18 cellular contexts compared by ENCODE assay signal in the genomic region with DNA sequence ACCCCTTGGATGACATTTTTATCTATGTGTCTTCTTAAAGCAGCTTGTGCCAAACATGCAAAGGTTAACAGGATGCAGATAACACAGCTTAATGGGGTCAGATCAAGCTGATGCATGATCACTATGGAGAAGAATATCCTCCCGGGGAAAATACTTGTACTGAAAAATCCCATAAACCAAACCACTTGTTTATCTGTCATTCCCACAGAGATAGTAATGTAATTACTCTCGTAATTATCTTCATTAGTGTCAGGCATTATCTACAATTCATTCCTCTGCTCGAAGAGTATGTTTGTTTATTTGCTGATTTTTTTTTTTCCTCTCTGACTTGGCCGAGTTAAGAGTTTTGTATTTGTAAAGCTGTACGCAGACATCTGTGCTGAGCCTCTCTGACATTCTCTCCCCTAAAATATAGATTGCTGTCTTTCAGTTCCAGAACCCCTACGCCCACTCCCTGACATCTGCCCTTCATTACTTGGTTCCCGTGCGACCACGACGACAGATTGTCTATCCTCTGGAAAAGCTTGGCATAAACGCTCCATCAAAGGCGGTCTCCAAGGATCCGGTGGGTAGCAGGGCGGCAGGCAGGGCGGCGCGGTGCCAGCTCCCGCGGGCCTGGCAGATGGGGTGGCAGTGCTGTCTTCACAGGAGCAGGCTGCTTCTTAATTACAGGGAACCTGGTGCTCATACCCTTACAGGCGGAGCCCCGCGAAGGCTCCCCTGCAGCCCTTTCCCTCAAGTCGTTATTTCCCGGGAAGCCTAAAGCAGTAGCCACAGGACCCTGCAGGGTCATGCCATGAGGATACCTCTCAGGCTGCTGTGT.
A peak's percentile ranks its signal among the peaks of the same experiment; 100 is the strongest.
DNase-seq lines count a peak whose midpoint lies in the region; ATAC-seq and TF ChIP-seq lines count a peak whose summit lies in the region.
"Had no signal": no experiment of that assay in that cellular context is flagged by ENCODE, and none has a peak within 500 bp of the region (broad histone marks: within the 10 kb centered on the region; RNA-seq: fewer than 3 reads in every experiment).

No MANE protein-coding gene starts in this region.

- no peak overlapping the region for H3K27ac ChIP-seq in H9 (ENCODE audit: insufficient read length, low read depth, low read length)
- no peak overlapping the region for H3K27ac ChIP-seq in mesendoderm (ENCODE audit: low read depth, low read length)
- H3K27ac ChIP-seq: body of pancreas, pancreas, tibial artery had no signal

- no peak overlapping the region for H3K4me3 Mint-ChIP-seq in H9
- no peak overlapping the region for H3K4me3 Mint-ChIP-seq in activated naive CD4-positive, alpha-beta T cell treated with anti-CD3 and anti-CD28 coated beads, Interleukin-2, amount 10 ng/mL, durations not matched to agents 7 days and 5 days
- H3K4me3 Mint-ChIP-seq: activated B cell treated with CpG ODN at 0.5 μM for 24 hours had no signal

- H3K27ac Mint-ChIP-seq in H9, result no peak overlapping the region
- no peak overlapping the region for H3K27ac Mint-ChIP-seq in activated naive CD4-positive, alpha-beta T cell treated with anti-CD3 and anti-CD28 coated beads, Interleukin-2, amount 10 ng/mL, durations not matched to agents 7 days and 5 days
- H3K27ac Mint-ChIP-seq: activated B cell treated with CpG ODN at 0.5 μM for 24 hours had no signal

- H2AK5ac ChIP-seq in H9 (ENCODE audit: insufficient read length, low read length) (no peak overlapping the region), mesendoderm (ENCODE audit: low read length) (no peak overlapping the region)

- no peaks in the 10 kb centered on the region; the same call in 1 of the 2 replicates for H3K4me1 ChIP-seq in H9 (ENCODE audit: insufficient read depth, low read length)
- no peaks in the 10 kb centered on the region for H3K4me1 ChIP-seq in mesendoderm (ENCODE audit: control insufficient read depth, low read depth, low read length)
- H3K4me1 ChIP-seq: body of pancreas, pancreas, tibial artery had no signal

- H3K79me1 ChIP-seq in H9 (ENCODE audit: insufficient read depth, low read depth, low read length, poor library complexity, severe bottlenecking) (no peaks in the 10 kb centered on the region), mesendoderm (ENCODE audit: low read length) (no peaks in the 10 kb centered on the region)

- no peaks in the 10 kb centered on the region for H3K27me3 Mint-ChIP-seq in H9 (ENCODE audit: low read depth)
- H3K27me3 Mint-ChIP-seq in activated naive CD4-positive, alpha-beta T cell treated with anti-CD3 and anti-CD28 coated beads, Interleukin-2, amount 10 ng/mL, durations not matched to agents 7 days and 5 days, result no peaks in the 10 kb centered on the region
- H3K27me3 Mint-ChIP-seq: activated B cell treated with CpG ODN at 0.5 μM for 24 hours had no signal

- H3K18ac ChIP-seq in H9 (ENCODE audit: insufficient read length, low read depth, low read length) (no peak overlapping the region), mesendoderm (ENCODE audit: low read length) (no peak overlapping the region)

- no peaks in the 10 kb centered on the region for H3K27me3 ChIP-seq in H9 (ENCODE audit: insufficient read depth, low read length)
- H3K27me3 ChIP-seq in mesendoderm (ENCODE audit: insufficient read depth, low read length, poor library complexity), result no peaks in the 10 kb centered on the region
- H3K27me3 ChIP-seq: BLaER1 treated with 17β-estradiol and CSF1 and Interleukin-3, amounts not matched to agents 10 nM and 100 nM; body of pancreas; pancreas; tibial artery had no signal

- H3K9me3 ChIP-seq in H9 (ENCODE audit: control insufficient read depth, low read depth, low read length), result no peaks in the 10 kb centered on the region
- H3K9me3 ChIP-seq: BLaER1 treated with 17β-estradiol and CSF1 and Interleukin-3, amounts not matched to agents 10 nM and 100 nM; body of pancreas; pancreas; tibial artery had no signal

- no peak for TF ChIP-seq CTCF in H9 (conservative IDR thresholded peaks at IDR 0.05)

- no peak overlapping the region for H3K23ac ChIP-seq in H9 (ENCODE audit: insufficient read length, low read depth, low read length)
- no peak overlapping the region for H3K23ac ChIP-seq in mesendoderm (ENCODE audit: low read length)

- H2BK20ac ChIP-seq in H9 (ENCODE audit: low read depth, low read length, poor library complexity, severe bottlenecking), result no peak overlapping the region

- no peak overlapping the region for H3K56ac ChIP-seq in H9 (ENCODE audit: insufficient read length, low read depth, low read length)
- H3K56ac ChIP-seq in mesendoderm (ENCODE audit: low read length), result no peak overlapping the region

- H3K36me3 Mint-ChIP-seq in H9 (ENCODE audit: insufficient read depth in 1 of 3, low read depth in 3 of 3), result no peaks in the 10 kb centered on the region
- H3K36me3 Mint-ChIP-seq in activated naive CD4-positive, alpha-beta T cell treated with anti-CD3 and anti-CD28 coated beads, Interleukin-2, amount 10 ng/mL, durations not matched to agents 7 days and 5 days, result no peaks in the 10 kb centered on the region

- H3K4ac ChIP-seq in H9 (ENCODE audit: low read depth, low read length) (no peak overlapping the region), mesendoderm (ENCODE audit: low read depth, low read length) (no peak overlapping the region)

- H3K4me2 ChIP-seq in H9 (ENCODE audit: insufficient read depth, insufficient read length, low read length) (no peak overlapping the region), mesendoderm (ENCODE audit: low read length) (no peak overlapping the region)

- H3K23me2 ChIP-seq in H9 (ENCODE audit: insufficient read length, low read depth, low read length, poor library complexity, severe bottlenecking), result no peaks in the 10 kb centered on the region

- DNase-seq in H9 (no peak), NCI-H2171 (lab: John Stamatoyannopoulos, UW) (peak; percentile 99), mesendoderm (peak; percentile 43)
- no peak for DNase-seq in activated naive CD4-positive, alpha-beta T cell treated with anti-CD3 and anti-CD28 coated beads, Interleukin-2, amount 10 ng/mL, durations not matched to agents 7 days and 5 days
- DNase-seq: activated B cell treated with CpG ODN at 0.5 μM for 24 hours; body of pancreas; DND-41; effector memory CD4-positive, alpha-beta T cell; NCI-H526; pancreas; RPMI8226; tibial artery had no signal

- CTCF ChIA-PET in activated naive CD4-positive, alpha-beta T cell treated with anti-CD3 and anti-CD28 coated beads, Interleukin-2, amount 10 ng/mL, durations not matched to agents 7 days and 5 days (lab: Charles Lee), result no interaction called here

- H3K9ac ChIP-seq in H9 (ENCODE audit: extremely low read depth, insufficient read length, low read length) (no peak overlapping the region), mesendoderm (ENCODE audit: low read length) (no peak overlapping the region)

- H3K79me2 ChIP-seq in H9 (ENCODE audit: insufficient read depth, low read length), result no peaks in the 10 kb centered on the region
- H3K79me2 ChIP-seq in mesendoderm (ENCODE audit: control insufficient read depth, insufficient read depth, low read length), result no peaks in the 10 kb centered on the region

- H3K9me3 Mint-ChIP-seq in H9, result no peaks in the 10 kb centered on the region
- no peaks in the 10 kb centered on the region for H3K9me3 Mint-ChIP-seq in activated naive CD4-positive, alpha-beta T cell treated with anti-CD3 and anti-CD28 coated beads, Interleukin-2, amount 10 ng/mL, durations not matched to agents 7 days and 5 days
- H3K9me3 Mint-ChIP-seq: activated B cell treated with CpG ODN at 0.5 μM for 24 hours had no signal

- no peak overlapping the region for H2BK12ac ChIP-seq in H9 (ENCODE audit: insufficient read length, low read depth, low read length)

- no peak overlapping the region for H3K4me3 ChIP-seq in mesendoderm (ENCODE audit: low read length)
- H3K4me3 ChIP-seq: BLaER1 treated with 17β-estradiol and CSF1 and Interleukin-3, amounts not matched to agents 10 nM and 100 nM; body of pancreas; pancreas; tibial artery had no signal

- no CpG with 5 or more reads among the region's 24 CpGs for WGBS in H9 (ENCODE audit: extremely low coverage, insufficient read length, low lambda C conversion rate)
- no CpG with 5 or more reads among the region's 24 CpGs for WGBS in mesendoderm (ENCODE audit: extremely low coverage, insufficient coverage, low lambda C conversion rate)

- H4K91ac ChIP-seq in H9 (ENCODE audit: insufficient read length, low read depth, low read length), result no peak overlapping the region

- ATAC-seq in SK-N-SH treated with all-trans-retinoic acid at 6 μM for 48 hours, result peak; percentile 61
- no peak for ATAC-seq in GM18907 (IDR thresholded peaks at IDR 0.05; ENCODE audit: unreplicated experiment)
- no peak for ATAC-seq in GM18858 (IDR thresholded peaks at IDR 0.05; ENCODE audit: unreplicated experiment)
- no peak for ATAC-seq in GM21447 (IDR thresholded peaks at IDR 0.05; ENCODE audit: unreplicated experiment)
- ATAC-seq: body of pancreas, HCT116, pancreas had no signal

- peak overlapping the region; percentile 71 for H2AFZ ChIP-seq in H9 (ENCODE audit: low read length)

- H4K8ac ChIP-seq in H9 (replicated peaks; ENCODE audit: insufficient read length, low read depth, low read length), result no peak overlapping the region
- no peak overlapping the region for H4K8ac ChIP-seq in mesendoderm (ENCODE audit: low read depth, low read length)

- H2BK120ac ChIP-seq in H9 (ENCODE audit: low read depth, low read length, poor library complexity, severe bottlenecking) (no peak overlapping the region), mesendoderm (ENCODE audit: low read depth, low read length) (no peak overlapping the region)

- no peak overlapping the region for H3K14ac ChIP-seq in H9 (ENCODE audit: insufficient read depth, low read length)

- H4K5ac ChIP-seq in H9 (ENCODE audit: insufficient read length, low read depth, low read length) (no peak overlapping the region), mesendoderm (ENCODE audit: low read length) (no peak overlapping the region)

- no peak overlapping the region for H2BK5ac ChIP-seq in H9 (ENCODE audit: insufficient read length, low read length)
- no peak overlapping the region for H2BK5ac ChIP-seq in mesendoderm (ENCODE audit: low read length)

- H4K20me1 ChIP-seq in H9 (ENCODE audit: control insufficient read depth, insufficient read depth, insufficient read length), result no peaks in the 10 kb centered on the region
- H4K20me1 ChIP-seq: BLaER1 treated with 17β-estradiol and CSF1 and Interleukin-3, amounts not matched to agents 10 nM and 100 nM had no signal

- no peaks in the 10 kb centered on the region for H3K36me3 ChIP-seq in mesendoderm (ENCODE audit: control insufficient read depth, insufficient read depth, low read length)
- H3K36me3 ChIP-seq: BLaER1 treated with 17β-estradiol and CSF1 and Interleukin-3, amounts not matched to agents 10 nM and 100 nM; pancreas; tibial artery had no signal

- no peak overlapping the region for H2BK15ac ChIP-seq in H9 (ENCODE audit: low read depth, low read length)
- H2BK15ac ChIP-seq in mesendoderm (replicated peaks; ENCODE audit: low read depth), result no peak overlapping the region

- H3T11ph ChIP-seq in H9 (ENCODE audit: low read length), result no peak overlapping the region

- peaks cover 17 to 26% of the 10 kb centered on the region in 2 experiments for H3K4me1 Mint-ChIP-seq in H9
- H3K4me1 Mint-ChIP-seq in activated naive CD4-positive, alpha-beta T cell treated with anti-CD3 and anti-CD28 coated beads, Interleukin-2, amount 10 ng/mL, durations not matched to agents 7 days and 5 days, result no peaks in the 10 kb centered on the region

TF ChIP-seq in SK-N-SH treated with all-trans-retinoic acid at 6 μM for 48 hours, 23 proteins besides CTCF, POLR2A, EP300 and RAD21 (continues in another document):
- no peak for TF ChIP-seq OSR1 (CRISPR knock-in tag; IDR thresholded peaks at IDR 0.05)

Comparison
In these comparisons a context has a peak if more than half of its experiments do, and no peak if none do; other contexts are left out.
1. DNase-seq: peak in NCI-H2171 (single experiment) and mesendoderm (single experiment); none in H9 (single experiment) and activated naive CD4-positive, alpha-beta T cell treated with anti-CD3 and anti-CD28 coated beads, Interleukin-2, amount 10 ng/mL, durations not matched to agents 7 days and 5 days (single experiment).